ENCODE assay signal across 27 cellular contexts in the genomic region with DNA sequence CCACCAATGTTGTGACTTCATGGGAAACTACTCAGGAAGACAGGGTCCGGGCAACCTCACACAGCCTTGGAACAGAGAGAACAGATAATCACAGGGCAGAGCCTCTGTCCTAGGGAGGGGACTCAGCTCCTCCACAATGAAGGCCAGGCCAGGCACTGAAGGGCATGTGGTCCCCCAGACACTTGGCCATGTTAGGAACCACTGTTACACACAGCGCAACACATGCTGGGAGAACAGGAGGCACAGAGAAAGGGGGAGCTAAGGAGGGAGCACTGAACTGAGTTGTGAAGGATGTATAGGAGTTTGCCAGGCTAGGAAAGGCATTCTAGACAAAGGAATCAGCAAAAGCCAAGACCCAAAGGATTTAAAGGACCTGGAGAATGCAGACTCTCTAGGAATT.
DNase-seq lines count a peak whose midpoint lies in the region; ATAC-seq and TF ChIP-seq lines count a peak whose summit lies in the region.
"Had no signal": no experiment of that assay in that cellular context is flagged by ENCODE, and none has a peak within 500 bp of the region (broad histone marks: within the 10 kb centered on the region; RNA-seq: fewer than 3 reads in every experiment).

No MANE protein-coding gene starts in this region.

- H3K36me3 Mint-ChIP-seq in natural killer cell (no peaks in the 10 kb centered on the region), neural progenitor cell (no peaks in the 10 kb centered on the region)
- no peaks in the 10 kb centered on the region for H3K36me3 Mint-ChIP-seq in natural killer cell treated with Interleukin-12 subunit alpha and Interleukin-12 subunit beta and Interleukin-15 and Interleukin-18, amount 100 ng/mL, for 72 hours
- H3K36me3 Mint-ChIP-seq: stimulated activated memory B cell treated with anti-CD40 and anti-IgM and Interleukin-4, amounts not matched to agents 10 μg/mL and 1 μg/mL and 100 μg/mL, for 72 hours had no signal

- H2AFZ ChIP-seq in neural progenitor cell (replicated peaks), result no peak overlapping the region
- H2AFZ ChIP-seq: GM23248 had no signal

- H3K27me3 Mint-ChIP-seq in natural killer cell (ENCODE audit: low read depth in 2 of 2) (peaks cover 41 to 57% of the 10 kb centered on the region in 2 donors), neural progenitor cell (ENCODE audit: insufficient read depth, low read depth) (peaks cover 5% of the 10 kb centered on the region)
- peaks cover 33 to 42% of the 10 kb centered on the region in 2 donors for H3K27me3 Mint-ChIP-seq in natural killer cell treated with Interleukin-12 subunit alpha and Interleukin-12 subunit beta and Interleukin-15 and Interleukin-18, amount 100 ng/mL, for 72 hours
- H3K27me3 Mint-ChIP-seq: dendritic cell treated with granulocyte-macrophage colony-stimulating factor and Interleukin-4, amounts not matched to agents 40 ng/mL and 50 ng/mL, for 4 days; stimulated activated memory B cell treated with anti-CD40 and anti-IgM and Interleukin-4, amounts not matched to agents 10 μg/mL and 1 μg/mL and 100 μg/mL, for 72 hours had no signal

- no peak overlapping the region for H3K9ac ChIP-seq in neural progenitor cell
- H3K9ac ChIP-seq: BLaER1, GM23248 had no signal

- no peak for ATAC-seq in natural killer cell
- ATAC-seq in natural killer cell treated with Interleukin-12 subunit alpha and Interleukin-12 subunit beta and Interleukin-15 and Interleukin-18, amount 100 ng/mL, for 72 hours, result no peak
- no peak for ATAC-seq in HG03196 (IDR thresholded peaks at IDR 0.05; ENCODE audit: unreplicated experiment)
- ATAC-seq: lower lobe of right lung; stimulated activated memory B cell treated with anti-CD40 and anti-IgM and Interleukin-4, amounts not matched to agents 10 μg/mL and 1 μg/mL and 100 μg/mL, for 72 hours had no signal

- no peaks in the 10 kb centered on the region for H4K20me1 ChIP-seq in neural progenitor cell (ENCODE audit: low read depth)
- H4K20me1 ChIP-seq: BLaER1 had no signal

- no peaks in the 10 kb centered on the region for H3F3A ChIP-seq in neural progenitor cell (ENCODE audit: low read depth)

- H3K4me2 ChIP-seq in neural progenitor cell, result no peak overlapping the region
- H3K4me2 ChIP-seq: BLaER1 had no signal

- H3K27me3 ChIP-seq in neural progenitor cell, result no peaks in the 10 kb centered on the region
- no peaks in the 10 kb centered on the region for H3K27me3 ChIP-seq in tibial artery
- H3K27me3 ChIP-seq: BLaER1, cardiac muscle cell, vagina had no signal

- H3K4me3 Mint-ChIP-seq in natural killer cell, result no peak overlapping the region
- no peak overlapping the region for H3K4me3 Mint-ChIP-seq in natural killer cell treated with Interleukin-12 subunit alpha and Interleukin-12 subunit beta and Interleukin-15 and Interleukin-18, amount 100 ng/mL, for 72 hours
- H3K4me3 Mint-ChIP-seq in neural progenitor cell, result no peak overlapping the region
- H3K4me3 Mint-ChIP-seq: activated naive CD4-positive, alpha-beta T cell treated with anti-CD3 and anti-CD28 coated beads for 36 hours; dendritic cell treated with granulocyte-macrophage colony-stimulating factor and Interleukin-4, amounts not matched to agents 40 ng/mL and 50 ng/mL, for 4 days; stimulated activated memory B cell treated with anti-CD40 and anti-IgM and Interleukin-4, amounts not matched to agents 10 μg/mL and 1 μg/mL and 100 μg/mL, for 72 hours had no signal

- H3K4me1 Mint-ChIP-seq in natural killer cell (peaks cover 45 to 47% of the 10 kb centered on the region in 2 donors), neural progenitor cell (peaks cover 40% of the 10 kb centered on the region)
- H3K4me1 Mint-ChIP-seq in natural killer cell treated with Interleukin-12 subunit alpha and Interleukin-12 subunit beta and Interleukin-15 and Interleukin-18, amount 100 ng/mL, for 72 hours (ENCODE audit: low read depth in 2 of 2), result peaks cover 36 to 38% of the 10 kb centered on the region in 2 donors
- H3K4me1 Mint-ChIP-seq: stimulated activated memory B cell treated with anti-CD40 and anti-IgM and Interleukin-4, amounts not matched to agents 10 μg/mL and 1 μg/mL and 100 μg/mL, for 72 hours had no signal

- H3K36me3 ChIP-seq in neural progenitor cell (no peaks in the 10 kb centered on the region), tibial artery (no peaks in the 10 kb centered on the region)
- H3K36me3 ChIP-seq: BLaER1, cardiac muscle cell, lower lobe of right lung, vagina had no signal

- DNase-seq in natural killer cell (peak; percentile 11), coronary artery (ENCODE audit: low spot score) (peak; percentile 55), neural progenitor cell (ENCODE audit: low spot score) (peak; percentile 20), tibial artery (no peak), CD1c-positive myeloid dendritic cell (ENCODE audit: extremely low spot score) (no peak), SHP77 (lab: John Stamatoyannopoulos, UW) (no peak)
- no peak for DNase-seq in natural killer cell treated with Interleukin-12 subunit alpha and Interleukin-12 subunit beta and Interleukin-15 and Interleukin-18, amount 100 ng/mL, for 72 hours (ENCODE audit: low spot score)
- DNase-seq: activated CD4-positive, alpha-beta T cell treated with anti-CD3 and anti-CD28 coated beads, Interleukin-2, amount 50 U/mL, for 1 hour; activated naive CD4-positive, alpha-beta T cell treated with anti-CD3 and anti-CD28 coated beads for 36 hours; Calu3; DND-41; GM23248; KG1; kidney; lower lobe of right lung; NCI-H146; NCI-H526; occipital lobe; stimulated activated CD4-positive, alpha-beta T cell treated with anti-CD3 and anti-CD28 coated beads, Interleukin-2, amount 100 ng/mL, for 48 hours had no signal

- intact Hi-C loops in natural killer cell (cut with micrococcal nuclease) (no loop called here), tibial artery (cut with DNase I; ENCODE audit: low total_unique reads) (no loop called here)

- no peaks in the 10 kb centered on the region for H3K79me2 ChIP-seq in neural progenitor cell (ENCODE audit: low read depth)

- H3K27ac ChIP-seq in coronary artery (no peak overlapping the region), neural progenitor cell (no peak overlapping the region), tibial artery (no peak overlapping the region)
- H3K27ac ChIP-seq: BLaER1, cardiac muscle cell, GM23248, lower lobe of right lung, SK-N-MC, vagina, VCaP had no signal

- H3K4me3 ChIP-seq in coronary artery (no peak overlapping the region), neural progenitor cell (no peak overlapping the region), tibial artery (no peak overlapping the region)
- H3K4me3 ChIP-seq: BLaER1, cardiac muscle cell, GM23248, lower lobe of right lung, SK-N-MC, vagina had no signal

- H3K9me3 ChIP-seq in neural progenitor cell (ENCODE audit: low read depth) (no peaks in the 10 kb centered on the region), tibial artery (no peaks in the 10 kb centered on the region)
- H3K9me3 ChIP-seq: BLaER1, lower lobe of right lung, vagina had no signal

- TF ChIP-seq CTCF in natural killer cell (IDR thresholded peaks at IDR 0.05) (no peak), coronary artery (IDR thresholded peaks at IDR 0.05) (no peak), neural progenitor cell (IDR thresholded peaks at IDR 0.05) (no peak), tibial artery (IDR thresholded peaks at IDR 0.05) (no peak)

- H3K9me3 Mint-ChIP-seq in natural killer cell, result no peaks in the 10 kb centered on the region
- H3K9me3 Mint-ChIP-seq in natural killer cell treated with Interleukin-12 subunit alpha and Interleukin-12 subunit beta and Interleukin-15 and Interleukin-18, amount 100 ng/mL, for 72 hours, result no peaks in the 10 kb centered on the region
- H3K9me3 Mint-ChIP-seq in neural progenitor cell, result no peaks in the 10 kb centered on the region
- H3K9me3 Mint-ChIP-seq: activated naive CD4-positive, alpha-beta T cell treated with anti-CD3 and anti-CD28 coated beads for 36 hours; dendritic cell treated with granulocyte-macrophage colony-stimulating factor and Interleukin-4, amounts not matched to agents 40 ng/mL and 50 ng/mL, for 4 days; stimulated activated memory B cell treated with anti-CD40 and anti-IgM and Interleukin-4, amounts not matched to agents 10 μg/mL and 1 μg/mL and 100 μg/mL, for 72 hours had no signal

- H3K4me1 ChIP-seq in neural progenitor cell (peaks cover 7% of the 10 kb centered on the region), tibial artery (no peaks in the 10 kb centered on the region)
- H3K4me1 ChIP-seq: lower lobe of right lung had no signal

- H3K27ac Mint-ChIP-seq in natural killer cell (peak overlapping the region in 1 of 2 donors; percentile 87), neural progenitor cell (peak overlapping the region; percentile 86)
- H3K27ac Mint-ChIP-seq in natural killer cell treated with Interleukin-12 subunit alpha and Interleukin-12 subunit beta and Interleukin-15 and Interleukin-18, amount 100 ng/mL, for 72 hours, result peak overlapping the region in 1 of 2 donors; percentile 4
- H3K27ac Mint-ChIP-seq: activated naive CD4-positive, alpha-beta T cell treated with anti-CD3 and anti-CD28 coated beads for 36 hours; dendritic cell treated with granulocyte-macrophage colony-stimulating factor and Interleukin-4, amounts not matched to agents 40 ng/mL and 50 ng/mL, for 4 days; stimulated activated memory B cell treated with anti-CD40 and anti-IgM and Interleukin-4, amounts not matched to agents 10 μg/mL and 1 μg/mL and 100 μg/mL, for 72 hours had no signal

Comparison
In these comparisons a context has a peak if more than half of its experiments do, and no peak if none do; other contexts are left out.
1. DNase-seq: peak in natural killer cell (single experiment), coronary artery (single experiment) and neural progenitor cell (single experiment); none in natural killer cell treated with Interleukin-12 subunit alpha and Interleukin-12 subunit beta and Interleukin-15 and Interleukin-18, amount 100 ng/mL, for 72 hours (single experiment), tibial artery (0 of 2), CD1c-positive myeloid dendritic cell (single experiment) and SHP77 (0 of 2).